In the genomic region with DNA sequence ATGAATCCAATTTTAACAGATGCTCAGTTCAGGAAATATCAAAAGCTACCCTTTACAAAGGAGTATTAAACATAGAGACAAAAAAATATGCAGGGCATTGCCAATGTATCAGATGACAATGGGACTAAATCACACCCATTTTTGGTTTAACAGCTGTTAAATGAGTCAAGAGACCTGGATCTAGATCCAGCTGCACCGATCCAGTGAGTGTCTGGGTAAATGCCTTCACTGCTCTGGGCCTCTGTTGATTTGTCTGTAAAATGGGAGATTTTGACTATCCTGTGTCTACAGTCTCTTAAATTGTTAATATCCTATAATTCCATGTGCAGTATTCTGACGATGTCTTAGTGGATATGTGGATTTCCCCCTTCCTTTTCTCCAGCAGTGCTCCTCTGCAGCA, we compare ENCODE assay signal across 1 cellular context.
TF ChIP-seq lines count a peak whose summit lies in the region.

No MANE protein-coding gene starts in this region.

TF ChIP-seq in IMR-90, 13 proteins besides CTCF, POLR2A, EP300 and RAD21:
- TF ChIP-seq CEBPB (IDR thresholded peaks at IDR 0.05; ENCODE audit: low read depth, low read length) (no peak), FOS (IDR thresholded peaks at IDR 0.05; ENCODE audit: low read depth, low read length) (no peak), CHD1 (IDR thresholded peaks at IDR 0.05; ENCODE audit: low read depth, low read length) (no peak), RFX5 (IDR thresholded peaks at IDR 0.05; ENCODE audit: low read depth, low read length) (no peak), BHLHE40 (IDR thresholded peaks at IDR 0.05; ENCODE audit: low read depth, low read length) (no peak), MAZ (IDR thresholded peaks at IDR 0.05; ENCODE audit: borderline replicate concordance, low read depth, low read length) (no peak), MXI1 (IDR thresholded peaks at IDR 0.05; ENCODE audit: borderline replicate concordance, low read depth, low read length) (no peak), SMC3 (IDR thresholded peaks at IDR 0.05; ENCODE audit: low read depth, low read length) (no peak), RCOR1 (IDR thresholded peaks at IDR 0.05; ENCODE audit: insufficient replicate concordance, low read length) (no peak), MAFK (IDR thresholded peaks at IDR 0.05; ENCODE audit: low read depth, low read length) (no peak), NFE2L2 (IDR thresholded peaks at IDR 0.05; ENCODE audit: low read depth, low read length) (no peak)
- TF ChIP-seq, protein P1, sequence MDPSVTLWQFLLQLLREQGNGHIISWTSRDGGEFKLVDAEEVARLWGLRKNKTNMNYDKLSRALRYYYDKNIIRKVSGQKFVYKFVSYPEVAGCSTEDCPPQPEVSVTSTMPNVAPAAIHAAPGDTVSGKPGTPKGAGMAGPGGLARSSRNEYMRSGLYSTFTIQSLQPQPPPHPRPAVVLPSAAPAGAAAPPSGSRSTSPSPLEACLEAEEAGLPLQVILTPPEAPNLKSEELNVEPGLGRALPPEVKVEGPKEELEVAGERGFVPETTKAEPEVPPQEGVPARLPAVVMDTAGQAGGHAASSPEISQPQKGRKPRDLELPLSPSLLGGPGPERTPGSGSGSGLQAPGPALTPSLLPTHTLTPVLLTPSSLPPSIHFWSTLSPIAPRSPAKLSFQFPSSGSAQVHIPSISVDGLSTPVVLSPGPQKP (IDR thresholded peaks at IDR 0.05; ENCODE audit: borderline replicate concordance, low read depth, low read length) = no peak
- TF ChIP-seq, protein P2, sequence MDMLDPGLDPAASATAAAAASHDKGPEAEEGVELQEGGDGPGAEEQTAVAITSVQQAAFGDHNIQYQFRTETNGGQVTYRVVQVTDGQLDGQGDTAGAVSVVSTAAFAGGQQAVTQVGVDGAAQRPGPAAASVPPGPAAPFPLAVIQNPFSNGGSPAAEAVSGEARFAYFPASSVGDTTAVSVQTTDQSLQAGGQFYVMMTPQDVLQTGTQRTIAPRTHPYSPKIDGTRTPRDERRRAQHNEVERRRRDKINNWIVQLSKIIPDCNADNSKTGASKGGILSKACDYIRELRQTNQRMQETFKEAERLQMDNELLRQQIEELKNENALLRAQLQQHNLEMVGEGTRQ (IDR thresholded peaks at IDR 0.05; ENCODE audit: low read depth, low read length) = no peak
